26 cellular contexts compared by ENCODE assay signal in genomic region chr10:96290368-96291133, GRCh38. TPM values are rescaled to one million over a fixed set of nuclear protein-coding genes. Genes with fewer than 3 reads are reported as not detected.
DNase-seq lines count a peak whose midpoint lies in the region; ATAC-seq, FAIRE-seq and TF ChIP-seq lines count a peak whose summit lies in the region.
"Had no signal": no experiment of that assay in that cellular context is flagged by ENCODE, and none has a peak within 500 bp of the region (broad histone marks: within the 10 kb centered on the region; RNA-seq: fewer than 3 reads in every experiment).

No MANE protein-coding gene starts in this region.

- peaks cover 12% of the 10 kb centered on the region for H3K79me2 ChIP-seq in GM12878 (ENCODE audit: control insufficient read depth, insufficient read depth, low read length)

- H3K9ac ChIP-seq in BLaER1 (peak overlapping the region; percentile 71), GM12878 (ENCODE audit: control insufficient read depth, insufficient read depth, low read length) (peak overlapping the region; percentile 68)

- no peaks in the 10 kb centered on the region for H3K9me3 ChIP-seq in BLaER1
- no peaks in the 10 kb centered on the region for H3K9me3 ChIP-seq in GM12878 (replicated peaks; ENCODE audit: control insufficient read depth, insufficient read depth, low read length)
- H3K9me3 ChIP-seq: A549, adrenal gland, esophagus squamous epithelium, upper lobe of left lung had no signal

- SMC1A ChIA-PET in GM12878 (lab: Charles Lee; ENCODE audit: uncharacterized antibody, unreplicated experiment) = interaction anchor here (0.6 to 7.2 kb wide), 30 partner anchors 9 to 597 kb away, joined by 3 to 424 read pairs (median 4); partner anchors contain the start of genes BLNK, CC2D2B, TCTN3 and ZNF518A

- H3K4me2 ChIP-seq in BLaER1 (peak overlapping the region; percentile 97), GM12878 (ENCODE audit: control insufficient read depth, insufficient read depth) (peak overlapping the region; percentile 80)
- H3K4me2 ChIP-seq: A549 had no signal

- in situ Hi-C loops in GM12878 (cut with MboI) = no loop called here

- peaks cover 99% of the 10 kb centered on the region for H3K4me1 ChIP-seq in BLaER1
- H3K4me1 ChIP-seq in GM12878 (ENCODE audit: control insufficient read depth, insufficient read depth, low read length) = peaks cover 51% of the 10 kb centered on the region

- H3K27ac ChIP-seq in BLaER1 = peak overlapping the region; percentile 91
- peak overlapping the region; percentile 92 for H3K27ac ChIP-seq in GM12878 (ENCODE audit: control insufficient read depth, insufficient read depth)
- H3K27ac ChIP-seq: A549, adrenal gland, esophagus squamous epithelium, upper lobe of left lung had no signal

- no peak for TF ChIP-seq POLR2A in GM12878 (IDR thresholded peaks at IDR 0.05; ENCODE audit: low read depth, low read length)

- H3K27me3 ChIP-seq in BLaER1 (no peaks in the 10 kb centered on the region), GM12878 (replicated peaks in 1 of 2; ENCODE audit: control insufficient read depth in 2 of 2, insufficient read depth in 2 of 2, low read length in 1 of 2) (no peaks in the 10 kb centered on the region)
- H3K27me3 ChIP-seq: adrenal gland, upper lobe of left lung had no signal

- CTCF ChIA-PET in GM12878 (lab: Yijun Ruan, JAX) = interaction anchor here (0.8 to 10.9 kb wide), 23 partner anchors 9 to 596 kb away, joined by 3 to 790 read pairs (median 6); partner anchors contain the start of genes BLNK, TCTN3 and ZNF518A

- TF ChIP-seq EP300 in GM12878 (IDR thresholded peaks at IDR 0.05; ENCODE audit: borderline replicate concordance in 1 of 2, control insufficient read depth in 1 of 2, low read depth in 2 of 2, low read length in 2 of 2) = peak in 1 of 2 experiments; percentile 55; a peak in 1 of 4 replicates

- H3K36me3 ChIP-seq in BLaER1 = no peaks in the 10 kb centered on the region
- H3K36me3 ChIP-seq in GM12878 (ENCODE audit: control insufficient read depth in 2 of 2, insufficient read depth in 2 of 2, low read length in 1 of 2) = no peaks in the 10 kb centered on the region
- H3K36me3 ChIP-seq: adrenal gland, esophagus squamous epithelium, upper lobe of left lung had no signal

- POLR2A ChIA-PET in GM12878 (lab: Charles Lee) = interaction anchor here (0.6 to 4.5 kb wide), 19 partner anchors 11 to 996 kb away, joined by 3 to 113 read pairs (median 4); partner anchors contain the start of genes BLNK, ENTPD1 and ZNF518A

- no TSS peak for BruUV-seq in GM12878 (replicated peaks; lab: Mats Ljungman, UMichigan)

- H3K4me3 ChIP-seq in BLaER1 (peak overlapping the region; percentile 9; the same call in 1 of the 2 replicates), GM12878 (peak overlapping the region; percentile 37)
- H3K4me3 ChIP-seq: A549, adrenal gland, esophagus squamous epithelium, upper lobe of left lung had no signal

- FAIRE-seq in GM12878 (lab: Jason Lieb, UNC) = no peak
- FAIRE-seq: A549, H54, HTR-8/SVneo, keratinocyte had no signal

- peak overlapping the region; percentile 64 for H2AFZ ChIP-seq in GM12878 (ENCODE audit: control insufficient read depth, low read depth, low read length)

- 1% methylated on average over 4 of the region's 4 CpGs for WGBS in GM12878 (ENCODE audit: insufficient coverage, insufficient replicate concordance, low lambda C conversion rate, missing lambda C conversion rate)

- H4K20me1 ChIP-seq in BLaER1 = no peaks in the 10 kb centered on the region
- no peaks in the 10 kb centered on the region for H4K20me1 ChIP-seq in GM12878 (ENCODE audit: control insufficient read depth, insufficient read depth)

- DNase-seq in GM12878 (ENCODE audit: low read depth, low spot score) = peak; percentile 61
- DNase-seq in HCEC 1CT = no peak
- no peak for DNase-seq in stimulated activated CD4-positive, alpha-beta T cell treated with anti-CD3 and anti-CD28 coated beads, Interleukin-4, amount 100 ng/mL, for 1 hour
- DNase-seq in NCI-H510A treated with DMSO at 0.1 percent for 48 hours (lab: John Stamatoyannopoulos, UW) = no peak
- DNase-seq: activated CD8-positive, alpha-beta memory T cell treated with anti-CD3 and anti-CD28 coated beads, Interleukin-2, amount 10 ng/mL, durations not matched to agents 7 days and 5 days; adrenal gland; CD4-positive, alpha-beta T cell; esophagus squamous epithelium; mesendoderm; NCI-H1694; NCI-H510A; stimulated activated CD4-positive, alpha-beta T cell treated with anti-CD3 and anti-CD28 coated beads, Interleukin-12 subunit alpha, Interleukin-12 subunit beta, amount 100 ng/mL, for 4 hours; stimulated activated naive CD4-positive, alpha-beta T cell; upper lobe of left lung had no signal

- ATAC-seq in GM18858 (IDR thresholded peaks at IDR 0.05; ENCODE audit: unreplicated experiment) = peak; percentile 24
- peak; percentile 27 for ATAC-seq in HG03060 (IDR thresholded peaks at IDR 0.05; ENCODE audit: low read depth, unreplicated experiment)
- ATAC-seq in GM12878 = peak; percentile 51
- no peak for ATAC-seq in GM18498 (IDR thresholded peaks at IDR 0.05; ENCODE audit: unreplicated experiment)
- ATAC-seq: A549; activated CD4-positive, CD25-positive, alpha-beta regulatory T cell treated with anti-CD3 and anti-CD28 coated beads, Interleukin-2, amount 50 U/mL, for 24 hours; activated CD8-positive, alpha-beta memory T cell treated with anti-CD3 and anti-CD28 coated beads, Interleukin-2, amount 10 ng/mL, durations not matched to agents 7 days and 5 days had no signal

- no peak for TF ChIP-seq CTCF in GM12878 (IDR thresholded peaks at IDR 0.05 in 2 of 3, conservative IDR thresholded peaks at IDR 0.05 in 1 of 3; ENCODE audit: control insufficient read depth in 2 of 3, extremely low read depth in 1 of 3, insufficient read depth in 1 of 3, low read depth in 3 of 3, low read length in 3 of 3)

- RAD21 ChIA-PET in GM12878 (lab: Charles Lee; ENCODE audit: unreplicated experiment) = interaction anchor here (0.7 to 7.5 kb wide), 24 partner anchors 9 to 597 kb away, joined by 3 to 428 read pairs (median 5); partner anchors contain the start of genes BLNK and TCTN3

- intact Hi-C loops in GM12878 (cut with micrococcal nuclease; ENCODE audit: unreplicated experiment) = loop anchor here (2.0 to 10.0 kb wide), 3 partner anchors 158 to 246 kb away; partner anchors contain the start of genes CCNJ and ZNF518A

- peak; percentile 2; the same call in 1 of the 2 replicates for TF ChIP-seq RAD21 in GM12878 (IDR thresholded peaks at IDR 0.05; ENCODE audit: insufficient read depth, low read depth, low read length)

TF ChIP-seq in GM12878, 131 proteins besides CTCF, POLR2A, EP300 and RAD21 (continues in another document):
- 0 out of 2 replicates have a peak, but pooled peaks have one; percentile 21 for TF ChIP-seq MLLT1 (IDR thresholded peaks at IDR 0.05)
- no peak for TF ChIP-seq SMAD1 (IDR thresholded peaks at IDR 0.05; ENCODE audit: low read depth, partially characterized antibody)
- TF ChIP-seq MEF2B (IDR thresholded peaks at IDR 0.05; ENCODE audit: partially characterized antibody, poor library complexity, severe bottlenecking) = peak; percentile 62

RNA-seq across cellular contexts. Expression of gene DNTT, which starts 13.7 kb away (rescaled TPM):
- total RNA-seq in GM12878 (2013; cell fraction: nucleolus; rRNA removed) = not detected in 2 replicates
- 0.06 and 0.11 TPM in 2 replicates for total RNA-seq in GM12878 (2014; rRNA removed)
- not detected in 2 replicates for total RNA-seq in GM12878 (2014; rRNA removed; fragmentation: Illumina TruSeq; extraction: Trizol)
- 0.10 TPM in 1 of 2 replicates, not detected in the other for total RNA-seq in GM12878 (2021)
- not detected for polyA plus RNA-seq in GM12878 (2011; ENCODE audit: low read depth)
- polyA plus RNA-seq in GM12878 (2011; rRNA removed) = 0.14 TPM in 1 of 2 replicates, not detected in the other
- polyA plus RNA-seq in GM12878 (2011; cell fraction: cytosol; rRNA removed) = 0.03 TPM in 1 of 2 replicates, not detected in the other
- not detected in 2 replicates for polyA plus RNA-seq in GM12878 (2011; cell fraction: nucleus; rRNA removed)
- polyA plus RNA-seq in GM12878 (2012) = 0.06 and 0.08 TPM in 2 replicates
- 0.08 and 0.09 TPM in 2 replicates for polyA plus RNA-seq in GM12878 (2014; fragmentation: Illumina TruSeq; extraction: Trizol)
- under 1 TPM in 1 of 2 experiments, not detected in 1; 0.07 TPM for polyA plus RNA-seq in GM12878 (2014; fragmentation: Nextera tagmentation; extraction: Ambion mirVana)
- polyA plus RNA-seq in GM12878 (2014; rRNA removed) = not detected in 2 replicates
- under 1 TPM in 1 of 2 experiments, not detected in 1; 0.13 TPM for polyA plus RNA-seq in GM12878 (2016; fragmentation: Nextera tagmentation; extraction: Ambion mirVana)
- polyA minus RNA-seq in GM12878 (2011; rRNA and poly(A)+ RNA removed) = not detected in 2 replicates
- polyA minus RNA-seq in GM12878 (2011; cell fraction: cytosol; rRNA and poly(A)+ RNA removed) = not detected in 2 replicates
- not detected in 2 replicates for polyA minus RNA-seq in GM12878 (2011; cell fraction: nucleus; rRNA and poly(A)+ RNA removed)
- total RNA-seq: activated CD8-positive, alpha-beta memory T cell treated with anti-CD3 and anti-CD28 coated beads, Interleukin-2, amount 10 ng/mL, durations not matched to agents 7 days and 5 days; adrenal gland; esophagus squamous epithelium; neural crest cell; renal cortical epithelial cell; T-helper 2 cell treated with Interferon-gamma antibody and Interleukin-4, amounts not matched to agents 100 ng/mL and 5 ng/mL, for 36 hours; upper lobe of left lung had no signal
- polyA plus RNA-seq: A549, adrenal gland, keratinocyte had no signal

RNA-seq across cellular contexts. Expression of gene BLNK, which starts 19.2 kb away (rescaled TPM):
- 275 and 310 TPM in 2 replicates for total RNA-seq in GM12878 (2013; cell fraction: nucleolus; rRNA removed)
- total RNA-seq in GM12878 (2014; rRNA removed) = 113 and 114 TPM in 2 replicates
- 121 and 122 TPM in 2 replicates for total RNA-seq in GM12878 (2014; rRNA removed; fragmentation: Illumina TruSeq; extraction: Trizol)
- 103 and 107 TPM in 2 replicates for total RNA-seq in GM12878 (2021)
- polyA plus RNA-seq in GM12878 (2011; ENCODE audit: low read depth) = 81.4 TPM
- polyA plus RNA-seq in GM12878 (2011; rRNA removed) = 58.9 and 84.8 TPM in 2 replicates
- polyA plus RNA-seq in GM12878 (2011; cell fraction: cytosol; rRNA removed) = 43.9 and 56.1 TPM in 2 replicates
- 198 and 209 TPM in 2 replicates for polyA plus RNA-seq in GM12878 (2011; cell fraction: nucleus; rRNA removed)
- polyA plus RNA-seq in GM12878 (2012) = 105 and 141 TPM in 2 replicates
- 156 and 162 TPM in 2 replicates for polyA plus RNA-seq in GM12878 (2014; fragmentation: Illumina TruSeq; extraction: Trizol)
- polyA plus RNA-seq in GM12878 (2014; fragmentation: Nextera tagmentation; extraction: Ambion mirVana) = 100 to 1,000 TPM; 165 to 201 TPM
- polyA plus RNA-seq in GM12878 (2014; rRNA removed) = 75.0 and 79.5 TPM in 2 replicates
- 100 to 1,000 TPM; 156 to 158 TPM for polyA plus RNA-seq in GM12878 (2016; fragmentation: Nextera tagmentation; extraction: Ambion mirVana)
- polyA minus RNA-seq in GM12878 (2011; rRNA and poly(A)+ RNA removed) = 60.2 and 69.3 TPM in 2 replicates
- 31.5 and 35.9 TPM in 2 replicates for polyA minus RNA-seq in GM12878 (2011; cell fraction: cytosol; rRNA and poly(A)+ RNA removed)
- 126 and 166 TPM in 2 replicates for polyA minus RNA-seq in GM12878 (2011; cell fraction: nucleus; rRNA and poly(A)+ RNA removed)
- total RNA-seq: activated CD8-positive, alpha-beta memory T cell treated with anti-CD3 and anti-CD28 coated beads, Interleukin-2, amount 10 ng/mL, durations not matched to agents 7 days and 5 days; CD4-positive, alpha-beta T cell; neural crest cell; T-helper 2 cell treated with Interferon-gamma antibody and Interleukin-4, amounts not matched to agents 100 ng/mL and 5 ng/mL, for 36 hours had no signal
- polyA plus RNA-seq: A549 had no signal
